In the genomic region with DNA sequence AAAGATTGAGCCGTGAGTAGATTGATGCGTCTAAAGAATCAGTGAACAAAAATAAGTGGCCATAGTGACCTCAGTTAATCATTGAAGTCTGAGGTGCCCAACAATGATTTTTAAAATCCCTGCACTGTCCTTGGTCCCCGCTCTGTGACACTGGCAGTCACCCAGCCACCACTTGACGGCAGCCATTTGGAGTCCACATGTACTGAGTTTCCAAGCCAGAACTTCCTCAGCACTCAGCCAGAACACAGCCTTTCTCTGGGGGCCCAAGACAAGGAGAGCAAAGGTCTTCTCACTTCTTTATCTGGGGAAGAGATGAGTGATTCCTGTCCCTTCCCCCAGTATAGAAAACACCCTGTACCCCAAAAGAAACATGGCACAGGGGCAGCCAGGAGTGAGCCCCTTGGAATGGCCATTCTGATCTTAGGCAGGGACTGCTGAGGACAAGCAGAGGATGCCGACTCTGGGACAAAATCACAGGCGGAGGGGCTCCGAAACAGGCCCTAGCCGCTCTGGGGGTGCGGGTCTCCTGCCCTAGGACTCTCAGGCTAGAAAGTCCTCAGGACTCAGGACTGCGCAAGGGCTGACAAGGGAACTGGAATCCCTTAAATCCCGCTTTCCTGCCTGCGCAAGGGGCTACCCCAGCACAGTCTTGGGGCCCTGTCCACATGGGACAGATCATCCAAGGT, we compare ENCODE assay signal across 2 cellular contexts.
TF ChIP-seq lines count a peak whose summit lies in the region.

No MANE protein-coding gene starts in this region.

TF ChIP-seq in GM23338, 12 proteins besides CTCF, POLR2A, EP300 and RAD21 (continues in another document):
- TF ChIP-seq, protein P1, sequence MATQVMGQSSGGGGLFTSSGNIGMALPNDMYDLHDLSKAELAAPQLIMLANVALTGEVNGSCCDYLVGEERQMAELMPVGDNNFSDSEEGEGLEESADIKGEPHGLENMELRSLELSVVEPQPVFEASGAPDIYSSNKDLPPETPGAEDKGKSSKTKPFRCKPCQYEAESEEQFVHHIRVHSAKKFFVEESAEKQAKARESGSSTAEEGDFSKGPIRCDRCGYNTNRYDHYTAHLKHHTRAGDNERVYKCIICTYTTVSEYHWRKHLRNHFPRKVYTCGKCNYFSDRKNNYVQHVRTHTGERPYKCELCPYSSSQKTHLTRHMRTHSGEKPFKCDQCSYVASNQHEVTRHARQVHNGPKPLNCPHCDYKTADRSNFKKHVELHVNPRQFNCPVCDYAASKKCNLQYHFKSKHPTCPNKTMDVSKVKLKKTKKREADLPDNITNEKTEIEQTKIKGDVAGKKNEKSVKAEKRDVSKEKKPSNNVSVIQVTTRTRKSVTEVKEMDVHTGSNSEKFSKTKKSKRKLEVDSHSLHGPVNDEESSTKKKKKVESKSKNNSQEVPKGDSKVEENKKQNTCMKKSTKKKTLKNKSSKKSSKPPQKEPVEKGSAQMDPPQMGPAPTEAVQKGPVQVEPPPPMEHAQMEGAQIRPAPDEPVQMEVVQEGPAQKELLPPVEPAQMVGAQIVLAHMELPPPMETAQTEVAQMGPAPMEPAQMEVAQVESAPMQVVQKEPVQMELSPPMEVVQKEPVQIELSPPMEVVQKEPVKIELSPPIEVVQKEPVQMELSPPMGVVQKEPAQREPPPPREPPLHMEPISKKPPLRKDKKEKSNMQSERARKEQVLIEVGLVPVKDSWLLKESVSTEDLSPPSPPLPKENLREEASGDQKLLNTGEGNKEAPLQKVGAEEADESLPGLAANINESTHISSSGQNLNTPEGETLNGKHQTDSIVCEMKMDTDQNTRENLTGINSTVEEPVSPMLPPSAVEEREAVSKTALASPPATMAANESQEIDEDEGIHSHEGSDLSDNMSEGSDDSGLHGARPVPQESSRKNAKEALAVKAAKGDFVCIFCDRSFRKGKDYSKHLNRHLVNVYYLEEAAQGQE (IDR thresholded peaks at IDR 0.05; ENCODE audit: unreplicated experiment), result no peak
- TF ChIP-seq, protein P2, sequence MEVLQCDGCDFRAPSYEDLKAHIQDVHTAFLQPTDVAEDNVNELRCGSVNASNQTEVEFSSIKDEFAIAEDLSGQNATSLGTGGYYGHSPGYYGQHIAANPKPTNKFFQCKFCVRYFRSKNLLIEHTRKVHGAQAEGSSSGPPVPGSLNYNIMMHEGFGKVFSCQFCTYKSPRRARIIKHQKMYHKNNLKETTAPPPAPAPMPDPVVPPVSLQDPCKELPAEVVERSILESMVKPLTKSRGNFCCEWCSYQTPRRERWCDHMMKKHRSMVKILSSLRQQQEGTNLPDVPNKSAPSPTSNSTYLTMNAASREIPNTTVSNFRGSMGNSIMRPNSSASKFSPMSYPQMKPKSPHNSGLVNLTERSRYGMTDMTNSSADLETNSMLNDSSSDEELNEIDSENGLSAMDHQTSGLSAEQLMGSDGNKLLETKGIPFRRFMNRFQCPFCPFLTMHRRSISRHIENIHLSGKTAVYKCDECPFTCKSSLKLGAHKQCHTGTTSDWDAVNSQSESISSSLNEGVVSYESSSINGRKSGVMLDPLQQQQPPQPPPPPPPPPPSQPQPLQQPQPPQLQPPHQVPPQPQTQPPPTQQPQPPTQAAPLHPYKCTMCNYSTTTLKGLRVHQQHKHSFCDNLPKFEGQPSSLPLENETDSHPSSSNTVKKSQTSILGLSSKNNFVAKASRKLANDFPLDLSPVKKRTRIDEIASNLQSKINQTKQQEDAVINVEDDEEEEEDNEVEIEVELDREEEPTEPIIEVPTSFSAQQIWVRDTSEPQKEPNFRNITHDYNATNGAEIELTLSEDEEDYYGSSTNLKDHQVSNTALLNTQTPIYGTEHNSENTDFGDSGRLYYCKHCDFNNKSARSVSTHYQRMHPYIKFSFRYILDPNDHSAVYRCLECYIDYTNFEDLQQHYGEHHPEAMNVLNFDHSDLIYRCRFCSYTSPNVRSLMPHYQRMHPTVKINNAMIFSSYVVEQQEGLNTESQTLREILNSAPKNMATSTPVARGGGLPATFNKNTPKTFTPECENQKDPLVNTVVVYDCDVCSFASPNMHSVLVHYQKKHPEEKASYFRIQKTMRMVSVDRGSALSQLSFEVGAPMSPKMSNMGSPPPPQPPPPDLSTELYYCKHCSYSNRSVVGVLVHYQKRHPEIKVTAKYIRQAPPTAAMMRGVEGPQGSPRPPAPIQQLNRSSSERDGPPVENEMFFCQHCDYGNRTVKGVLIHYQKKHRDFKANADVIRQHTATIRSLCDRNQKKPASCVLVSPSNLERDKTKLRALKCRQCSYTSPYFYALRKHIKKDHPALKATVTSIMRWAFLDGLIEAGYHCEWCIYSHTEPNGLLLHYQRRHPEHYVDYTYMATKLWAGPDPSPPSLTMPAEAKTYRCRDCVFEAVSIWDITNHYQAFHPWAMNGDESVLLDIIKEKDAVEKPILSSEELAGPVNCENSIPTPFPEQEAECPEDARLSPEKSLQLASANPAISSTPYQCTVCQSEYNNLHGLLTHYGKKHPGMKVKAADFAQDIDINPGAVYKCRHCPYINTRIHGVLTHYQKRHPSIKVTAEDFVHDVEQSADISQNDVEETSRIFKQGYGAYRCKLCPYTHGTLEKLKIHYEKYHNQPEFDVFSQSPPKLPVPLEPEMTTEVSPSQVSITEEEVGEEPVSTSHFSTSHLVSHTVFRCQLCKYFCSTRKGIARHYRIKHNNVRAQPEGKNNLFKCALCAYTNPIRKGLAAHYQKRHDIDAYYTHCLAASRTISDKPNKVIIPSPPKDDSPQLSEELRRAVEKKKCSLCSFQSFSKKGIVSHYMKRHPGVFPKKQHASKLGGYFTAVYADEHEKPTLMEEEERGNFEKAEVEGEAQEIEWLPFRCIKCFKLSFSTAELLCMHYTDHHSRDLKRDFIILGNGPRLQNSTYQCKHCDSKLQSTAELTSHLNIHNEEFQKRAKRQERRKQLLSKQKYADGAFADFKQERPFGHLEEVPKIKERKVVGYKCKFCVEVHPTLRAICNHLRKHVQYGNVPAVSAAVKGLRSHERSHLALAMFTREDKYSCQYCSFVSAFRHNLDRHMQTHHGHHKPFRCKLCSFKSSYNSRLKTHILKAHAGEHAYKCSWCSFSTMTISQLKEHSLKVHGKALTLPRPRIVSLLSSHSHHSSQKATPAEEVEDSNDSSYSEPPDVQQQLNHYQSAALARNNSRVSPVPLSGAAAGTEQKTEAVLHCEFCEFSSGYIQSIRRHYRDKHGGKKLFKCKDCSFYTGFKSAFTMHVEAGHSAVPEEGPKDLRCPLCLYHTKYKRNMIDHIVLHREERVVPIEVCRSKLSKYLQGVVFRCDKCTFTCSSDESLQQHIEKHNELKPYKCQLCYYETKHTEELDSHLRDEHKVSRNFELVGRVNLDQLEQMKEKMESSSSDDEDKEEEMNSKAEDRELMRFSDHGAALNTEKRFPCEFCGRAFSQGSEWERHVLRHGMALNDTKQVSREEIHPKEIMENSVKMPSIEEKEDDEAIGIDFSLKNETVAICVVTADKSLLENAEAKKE (CRISPR knock-in tag; IDR thresholded peaks at IDR 0.05), result no peak
- TF ChIP-seq EZH2phosphoT487 (IDR thresholded peaks at IDR 0.05; ENCODE audit: unreplicated experiment) (no peak), POLR2AphosphoS5 (IDR thresholded peaks at IDR 0.05; ENCODE audit: low read depth) (no peak), EZH2 (IDR thresholded peaks at IDR 0.05; ENCODE audit: low read depth, unreplicated experiment) (no peak), ZNF331 (CRISPR knock-in tag; IDR thresholded peaks at IDR 0.05; ENCODE audit: low read depth) (no peak), ZNF114 (CRISPR knock-in tag; IDR thresholded peaks at IDR 0.05) (no peak)
- TF ChIP-seq, protein P3, sequence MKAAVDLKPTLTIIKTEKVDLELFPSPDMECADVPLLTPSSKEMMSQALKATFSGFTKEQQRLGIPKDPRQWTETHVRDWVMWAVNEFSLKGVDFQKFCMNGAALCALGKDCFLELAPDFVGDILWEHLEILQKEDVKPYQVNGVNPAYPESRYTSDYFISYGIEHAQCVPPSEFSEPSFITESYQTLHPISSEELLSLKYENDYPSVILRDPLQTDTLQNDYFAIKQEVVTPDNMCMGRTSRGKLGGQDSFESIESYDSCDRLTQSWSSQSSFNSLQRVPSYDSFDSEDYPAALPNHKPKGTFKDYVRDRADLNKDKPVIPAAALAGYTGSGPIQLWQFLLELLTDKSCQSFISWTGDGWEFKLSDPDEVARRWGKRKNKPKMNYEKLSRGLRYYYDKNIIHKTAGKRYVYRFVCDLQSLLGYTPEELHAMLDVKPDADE (IDR thresholded peaks at IDR 0.05), result no peak

TF ChIP-seq in WTC11, 78 proteins besides CTCF, POLR2A, EP300 and RAD21 (continued from another document):
- TF ChIP-seq FOXK1 (CRISPR knock-in tag; IDR thresholded peaks at IDR 0.05) (no peak), GABPB1 (CRISPR knock-in tag; IDR thresholded peaks at IDR 0.05) (no peak), NR3C1 (CRISPR knock-in tag; conservative IDR thresholded peaks at IDR 0.05; ENCODE audit: low read depth) (no peak), EMX1 (CRISPR knock-in tag; IDR thresholded peaks at IDR 0.05) (no peak)
- TF ChIP-seq, protein P4, sequence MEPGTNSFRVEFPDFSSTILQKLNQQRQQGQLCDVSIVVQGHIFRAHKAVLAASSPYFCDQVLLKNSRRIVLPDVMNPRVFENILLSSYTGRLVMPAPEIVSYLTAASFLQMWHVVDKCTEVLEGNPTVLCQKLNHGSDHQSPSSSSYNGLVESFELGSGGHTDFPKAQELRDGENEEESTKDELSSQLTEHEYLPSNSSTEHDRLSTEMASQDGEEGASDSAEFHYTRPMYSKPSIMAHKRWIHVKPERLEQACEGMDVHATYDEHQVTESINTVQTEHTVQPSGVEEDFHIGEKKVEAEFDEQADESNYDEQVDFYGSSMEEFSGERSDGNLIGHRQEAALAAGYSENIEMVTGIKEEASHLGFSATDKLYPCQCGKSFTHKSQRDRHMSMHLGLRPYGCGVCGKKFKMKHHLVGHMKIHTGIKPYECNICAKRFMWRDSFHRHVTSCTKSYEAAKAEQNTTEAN (CRISPR knock-in tag; IDR thresholded peaks at IDR 0.05), result no peak
